ENCODE assay signal across 18 cellular contexts in genomic region chr5:93320920-93321319, GRCh38.
"Had no signal": no experiment of that assay in that cellular context is flagged by ENCODE, and none has a peak within 500 bp of the region (broad histone marks: within the 10 kb centered on the region; RNA-seq: fewer than 3 reads in every experiment).

No MANE protein-coding gene starts in this region.

- H3K4me3 ChIP-seq: colonic mucosa, esophagus muscularis mucosa, lung had no signal

- H3K36me3 Mint-ChIP-seq: activated naive CD4-positive, alpha-beta T cell treated with anti-CD3 and anti-CD28 coated beads, Interleukin-2, amount 10 ng/mL, durations not matched to agents 7 days and 5 days; immature natural killer cell; mesothelial cell of epicardium had no signal

- H3K4me3 Mint-ChIP-seq: activated naive CD4-positive, alpha-beta T cell treated with anti-CD3 and anti-CD28 coated beads, Interleukin-2, amount 10 ng/mL, durations not matched to agents 7 days and 5 days; immature natural killer cell; mesothelial cell of epicardium had no signal

- H3K27me3 ChIP-seq: colonic mucosa, esophagus muscularis mucosa had no signal

- FAIRE-seq: small intestine had no signal

- H3K36me3 ChIP-seq: colonic mucosa, esophagus muscularis mucosa had no signal

- H3K9me3 ChIP-seq: colonic mucosa, esophagus muscularis mucosa had no signal

- DNase-seq: activated CD4-positive, alpha-beta T cell treated with anti-CD3 and anti-CD28 coated beads for 1 hour; activated CD4-positive, alpha-beta T cell treated with anti-CD3 and anti-CD28 coated beads, Interleukin-2, amount 50 U/mL, for 4 hours; activated naive CD4-positive, alpha-beta T cell treated with anti-CD3 and anti-CD28 coated beads, Interleukin-2, amount 10 ng/mL, durations not matched to agents 7 days and 5 days; central memory CD4-positive, alpha-beta T cell; colonic mucosa; immature natural killer cell; nucleus accumbens; right cardiac atrium; small intestine; stimulated activated CD4-positive, alpha-beta T cell treated with anti-CD3 and anti-CD28 coated beads, Interleukin-4, amount 100 ng/mL, for 24 hours; stimulated activated naive CD4-positive, alpha-beta T cell treated with Interleukin-2 at 50 U/mL for 16 hours; substantia nigra; T-helper 1 cell; T1000; trophoblast cell had no signal

- H3K4me1 Mint-ChIP-seq: activated naive CD4-positive, alpha-beta T cell treated with anti-CD3 and anti-CD28 coated beads, Interleukin-2, amount 10 ng/mL, durations not matched to agents 7 days and 5 days; immature natural killer cell had no signal

- H3K27ac Mint-ChIP-seq: activated naive CD4-positive, alpha-beta T cell treated with anti-CD3 and anti-CD28 coated beads, Interleukin-2, amount 10 ng/mL, durations not matched to agents 7 days and 5 days; immature natural killer cell had no signal

- H3K27me3 Mint-ChIP-seq: activated naive CD4-positive, alpha-beta T cell treated with anti-CD3 and anti-CD28 coated beads, Interleukin-2, amount 10 ng/mL, durations not matched to agents 7 days and 5 days had no signal

- H3K27ac ChIP-seq: colonic mucosa, esophagus muscularis mucosa had no signal

- H3K4me1 ChIP-seq: colonic mucosa, esophagus muscularis mucosa had no signal
